Comparison of ENCODE assay signal across 8 cellular contexts in the genomic region with DNA sequence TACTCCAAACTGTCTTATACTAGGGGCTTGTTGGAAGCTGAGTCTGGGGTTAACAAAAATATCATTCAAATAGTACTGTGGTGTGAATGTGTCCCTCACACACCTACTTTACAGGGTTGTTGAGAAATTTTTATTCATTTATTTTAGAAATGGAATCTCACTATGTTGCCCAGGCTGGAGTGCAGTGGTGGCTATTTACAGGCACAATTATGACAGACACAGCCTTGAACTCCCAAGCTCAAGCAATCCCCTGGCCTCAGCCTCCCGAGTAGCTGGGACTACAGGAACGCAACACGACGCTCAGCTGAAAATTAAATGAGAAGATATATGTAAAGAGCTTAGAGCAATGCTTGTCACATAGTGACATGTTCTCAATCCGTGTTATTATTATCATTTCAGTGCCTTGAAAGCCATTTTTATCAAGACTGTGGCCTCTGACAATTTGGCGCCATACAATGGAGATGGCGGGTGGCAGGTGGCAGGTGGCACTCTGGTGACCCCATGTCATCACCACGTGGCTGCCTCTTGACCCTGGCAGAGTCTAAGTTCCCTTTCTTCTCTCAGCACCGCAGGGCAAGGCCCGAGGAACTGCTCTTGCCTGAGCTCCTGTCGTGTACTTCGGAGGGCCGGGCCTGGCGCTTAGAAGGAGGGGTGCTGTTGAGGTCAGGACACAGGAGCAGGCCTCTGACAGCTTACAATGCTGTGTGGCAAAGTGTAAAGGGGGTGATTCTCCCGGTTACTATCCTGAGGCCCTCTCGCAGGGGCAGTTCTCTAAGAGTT.
DNase-seq lines count a peak whose midpoint lies in the region; ATAC-seq and TF ChIP-seq lines count a peak whose summit lies in the region.

No MANE protein-coding gene starts in this region.

- H3K4me3 Mint-ChIP-seq in central memory CD8-positive, alpha-beta T cell, result peak overlapping the region; percentile 89
- peak overlapping the region; percentile 97 for H3K4me3 Mint-ChIP-seq in natural killer cell

- H3K36me3 Mint-ChIP-seq in central memory CD8-positive, alpha-beta T cell (ENCODE audit: insufficient read depth), result peaks cover 31% of the 10 kb centered on the region
- no peaks in the 10 kb centered on the region for H3K36me3 Mint-ChIP-seq in natural killer cell

- no peak for ATAC-seq in Right ventricle myocardium inferior
- no peak for ATAC-seq in left cardiac atrium
- no peak for ATAC-seq in central memory CD8-positive, alpha-beta T cell (replicated peaks; ENCODE audit: extremely low read depth, poor library complexity, severe bottlenecking)
- ATAC-seq in natural killer cell, result no peak
- no peak for ATAC-seq in GM18868 (IDR thresholded peaks at IDR 0.05; ENCODE audit: unreplicated experiment)

- peak overlapping the region; percentile 100 for H3K27ac Mint-ChIP-seq in central memory CD8-positive, alpha-beta T cell (ENCODE audit: low read depth)
- peak overlapping the region; percentile 97 to 100 for H3K27ac Mint-ChIP-seq in natural killer cell

- H3K27me3 Mint-ChIP-seq in central memory CD8-positive, alpha-beta T cell, result peaks cover 21% of the 10 kb centered on the region
- peaks cover 17 to 20% of the 10 kb centered on the region in 2 donors for H3K27me3 Mint-ChIP-seq in natural killer cell (ENCODE audit: low read depth in 2 of 2)

- peaks cover 43% of the 10 kb centered on the region for H3K4me1 Mint-ChIP-seq in central memory CD8-positive, alpha-beta T cell
- H3K4me1 Mint-ChIP-seq in natural killer cell, result peaks cover 37 to 40% of the 10 kb centered on the region in 2 donors

- H3K9me3 Mint-ChIP-seq in central memory CD8-positive, alpha-beta T cell, result no peaks in the 10 kb centered on the region
- H3K9me3 Mint-ChIP-seq in natural killer cell, result no peaks in the 10 kb centered on the region

- intact Hi-C loops in Right ventricle myocardium inferior (cut with DNase I), result loop anchor here (5.0 kb wide), 1 partner anchor 538 kb away; a partner anchor contains a TSS
- intact Hi-C loops in left cardiac atrium (cut with DNase I), result loop anchor here (5.0 to 10.0 kb wide), 3 partner anchors 63 to 260 kb away; a partner anchor contains a TSS
- intact Hi-C loops in natural killer cell (cut with micrococcal nuclease), result loop anchor here (5.0 kb wide), 2 partner anchors 127 to 267 kb away; no protein-coding TSS in a partner anchor

- no peak for TF ChIP-seq CTCF in natural killer cell (IDR thresholded peaks at IDR 0.05)

- DNase-seq in Right ventricle myocardium inferior (ENCODE audit: missing footprints) (peak; percentile 66), left cardiac atrium (no peak), natural killer cell (no peak), ecto neural progenitor cell (ENCODE audit: low spot score) (no peak), NCI-H82 (lab: John Stamatoyannopoulos, UW) (no peak), hippocampal formation (lab: John Stamatoyannopoulos, UW) (no peak)
- no peak for DNase-seq in central memory CD8-positive, alpha-beta T cell (ENCODE audit: low spot score in 2 of 2)
